Comparison of ENCODE assay signal across 12 cellular contexts in genomic region chr13:114127473-114128347, GRCh38. TPM values are rescaled to one million over a fixed set of nuclear protein-coding genes. Genes with fewer than 3 reads are reported as not detected.
A peak's percentile ranks its signal among the peaks of the same experiment; 100 is the strongest.
DNase-seq lines count a peak whose midpoint lies in the region; ATAC-seq and TF ChIP-seq lines count a peak whose summit lies in the region.
"Had no signal": no experiment of that assay in that cellular context is flagged by ENCODE, and none has a peak within 500 bp of the region (broad histone marks: within the 10 kb centered on the region; RNA-seq: fewer than 3 reads in every experiment).

No MANE protein-coding gene starts in this region.

- DNase-seq in Right ventricle myocardium inferior (ENCODE audit: missing footprints) (peak; percentile 59), cardiac septum (ENCODE audit: low spot score) (no peak), uterus (no peak), NCI-H510A treated with DMSO at 0.1 percent for 48 hours (lab: John Stamatoyannopoulos, UW) (no peak), NCI-H2081 (lab: John Stamatoyannopoulos, UW) (no peak)
- DNase-seq: NCI-H510A, nucleus accumbens, T-helper 9 cell had no signal

- intact Hi-C loops in Right ventricle myocardium inferior (cut with DNase I) (loop anchor here (2.0 kb wide), 1 partner anchor 95 kb away; no protein-coding TSS in a partner anchor), cardiac septum (cut with DNase I) (loop anchor here (10.0 kb wide), 1 partner anchor 283 kb away; no protein-coding TSS in a partner anchor), uterus (cut with DNase I; ENCODE audit: low total_unique reads) (no loop called here)

- peaks cover 76% of the 10 kb centered on the region for H3K4me1 Mint-ChIP-seq in brain

- H3K9me3 Mint-ChIP-seq in brain, result peaks cover 0 to 5% (median 0%) of the 10 kb centered on the region in 5 experiments

- ATAC-seq in Right ventricle myocardium inferior (peak; percentile 12), HG02642 (IDR thresholded peaks at IDR 0.05; ENCODE audit: poor library complexity, unreplicated experiment) (no peak)

- H3K27me3 Mint-ChIP-seq in brain, result peaks cover 11% of the 10 kb centered on the region

- H3K4me3 ChIP-seq in muscle layer of colon (ENCODE audit: low read depth in 1 of 2, low read length in 2 of 2) (peak overlapping the region in 1 of 2 donors; percentile 3), uterus (no peak overlapping the region)

- H3K9ac ChIP-seq in muscle layer of colon (ENCODE audit: low read length), result no peak overlapping the region

- peak overlapping the region in 4 of 5 experiments; percentile 2 to 57 (median 46) for H3K4me3 Mint-ChIP-seq in brain

- H3K27me3 ChIP-seq in muscle layer of colon (ENCODE audit: control insufficient read depth in 1 of 2, insufficient read depth in 2 of 2, low read length in 2 of 2), result no peaks in the 10 kb centered on the region
- H3K27me3 ChIP-seq in uterus, result no peaks in the 10 kb centered on the region

- H3K4me1 ChIP-seq in muscle layer of colon (ENCODE audit: insufficient read depth, low read length), result peaks cover 32% of the 10 kb centered on the region
- H3K4me1 ChIP-seq in uterus, result peaks cover 0 to 24% of the 10 kb centered on the region in 2 donors

- no peaks in the 10 kb centered on the region for H3K9me3 ChIP-seq in muscle layer of colon (ENCODE audit: low read length)
- no peaks in the 10 kb centered on the region for H3K9me3 ChIP-seq in uterus

- no peak for TF ChIP-seq POLR2A in uterus (IDR thresholded peaks at IDR 0.05)

- H3K36me3 ChIP-seq in muscle layer of colon (ENCODE audit: insufficient read depth, low read length) (no peaks in the 10 kb centered on the region), uterus (no peaks in the 10 kb centered on the region)

- TF ChIP-seq CTCF in brain (conservative IDR thresholded peaks at IDR 0.05), result no peak
- no peak for TF ChIP-seq CTCF in uterus (IDR thresholded peaks at IDR 0.05)

- H3K27ac Mint-ChIP-seq in brain, result peak overlapping the region; percentile 1 to 98 (median 76)

- no peaks in the 10 kb centered on the region for H3K36me3 Mint-ChIP-seq in brain

- peak overlapping the region; percentile 45 for H3K27ac ChIP-seq in muscle layer of colon (ENCODE audit: low read depth, low read length)
- peak overlapping the region; percentile 61 to 75 for H3K27ac ChIP-seq in uterus

RNA-seq across cellular contexts. Expression of gene RASA3, which starts 4.7 kb away (rescaled TPM):
- total RNA-seq in Right ventricle myocardium inferior (12.7 TPM), cardiac septum (9.7 TPM), uterus (10 to 100 TPM in 3 of 4 donors, 1 to 10 TPM in 1; 8.5 to 31.6 (median 17.2) TPM)
- 12.4 TPM for polyA plus RNA-seq in brain (ENCODE audit: insufficient read depth, low read depth, low replicate concordance)

RNA-seq across cellular contexts. Expression of gene CFAP97D2, which starts 51.3 kb away (rescaled TPM):
- not detected for total RNA-seq in Right ventricle myocardium inferior
- not detected for total RNA-seq in cardiac septum
- 0.92 TPM for polyA plus RNA-seq in brain (ENCODE audit: insufficient read depth, low read depth, low replicate concordance)
- not detected for total RNA-seq in uterus
- polyA plus RNA-seq: BJ had no signal
